22 cellular contexts compared by ENCODE assay signal in genomic region chr3:174216948-174217718, GRCh38.
A peak's percentile ranks its signal among the peaks of the same experiment; 100 is the strongest.
DNase-seq lines count a peak whose midpoint lies in the region; FAIRE-seq and TF ChIP-seq lines count a peak whose summit lies in the region.
"Had no signal": no experiment of that assay in that cellular context is flagged by ENCODE, and none has a peak within 500 bp of the region (broad histone marks: within the 10 kb centered on the region; RNA-seq: fewer than 3 reads in every experiment).

No MANE protein-coding gene starts in this region.

- H3K79me2 ChIP-seq in H1 (ENCODE audit: control insufficient read depth in 1 of 2, insufficient read depth in 2 of 2, low read length in 2 of 2) = no peaks in the 10 kb centered on the region

- FAIRE-seq in H1 (lab: Jason Lieb, UNC) = no peak
- FAIRE-seq: A549, GM12878 had no signal

- H3K18ac ChIP-seq in H1 (ENCODE audit: extremely low read depth, low read length) = no peak overlapping the region

- no peak for TF ChIP-seq CTCF in H1 (IDR thresholded peaks at IDR 0.05; ENCODE audit: control extremely low read depth in 1 of 3, insufficient read depth in 1 of 3, low read depth in 1 of 3, low read length in 3 of 3)
- no peak for TF ChIP-seq CTCF in endodermal cell (conservative IDR thresholded peaks at IDR 0.05)
- TF ChIP-seq CTCF in mesothelial cell of epicardium (IDR thresholded peaks at IDR 0.05; ENCODE audit: unreplicated experiment) = no peak

- H4K8ac ChIP-seq in H1 (ENCODE audit: extremely low read depth, insufficient read depth, low read length) = no peak overlapping the region

- CTCF ChIA-PET in H1 (lab: Charles Lee; ENCODE audit: partially characterized antibody) = interaction anchor here (1.4 kb wide), 1 partner anchor 10 kb away, joined by 3 read pairs; no protein-coding TSS in a partner anchor

- no peak overlapping the region for H2BK20ac ChIP-seq in H1 (ENCODE audit: low read length)

- no peak overlapping the region for H4K5ac ChIP-seq in H1 (ENCODE audit: insufficient read length, low read depth, low read length)

- WGBS in H1 (ENCODE audit: extremely low coverage in 1 of 2, insufficient coverage in 1 of 2, insufficient read length in 1 of 2, insufficient replicate concordance in 2 of 2, low coverage in 1 of 2, low lambda C conversion rate in 2 of 2, missing lambda C conversion rate in 1 of 2), 2 experiments = 95% methylated on average over 3 of the region's 3 CpGs; no CpG with 5 or more reads in 1 of the 2 experiments
- WGBS in endodermal cell (ENCODE audit: insufficient coverage in 1 of 2, insufficient read length in 1 of 2), 2 experiments = 96 to 100% methylated on average over 2 to 3 of the region's 3 CpGs

- H3K23ac ChIP-seq in H1 (ENCODE audit: insufficient read length) = no peak overlapping the region

- no peak for TF ChIP-seq EP300 in H1 (IDR thresholded peaks at IDR 0.05; ENCODE audit: borderline replicate concordance in 1 of 2, low read depth in 2 of 2, low read length in 2 of 2)

- no peak for TF ChIP-seq RAD21 in H1 (IDR thresholded peaks at IDR 0.05 in 1 of 2, conservative IDR thresholded peaks at IDR 0.05 in 1 of 2; ENCODE audit: low read depth in 2 of 2, low read length in 2 of 2)

- TF ChIP-seq POLR2A in H1 (IDR thresholded peaks at IDR 0.05; ENCODE audit: control extremely low read depth in 1 of 2, low read depth in 2 of 2, low read length in 2 of 2) = no peak

- H2AK5ac ChIP-seq in H1 (ENCODE audit: low read depth, low read length) = no peak overlapping the region

- no peaks in the 10 kb centered on the region for H3K23me2 ChIP-seq in H1 (ENCODE audit: low read depth, low read length)

- no peak overlapping the region for H3K14ac ChIP-seq in H1 (ENCODE audit: insufficient read length)

- H3K4ac ChIP-seq in H1 (replicated peaks; ENCODE audit: insufficient read length, low read depth, low read length) = no peak overlapping the region

- no peak overlapping the region for H3K4me2 ChIP-seq in H1 (ENCODE audit: insufficient read depth in 1 of 2, low read depth in 2 of 2, low read length in 2 of 2)
- H3K4me2 ChIP-seq: A549, KMS-11, PC-9 had no signal

- H2BK15ac ChIP-seq in H1 (ENCODE audit: low read length) = 0 out of 2 replicates have a peak overlapping the region, but pooled peaks have one; percentile 20

- H2BK5ac ChIP-seq in H1 (ENCODE audit: low read depth, low read length) = no peak overlapping the region

- H3K4me3 Mint-ChIP-seq in endodermal cell (no peak overlapping the region), mesothelial cell of epicardium (no peak overlapping the region)
- H3K4me3 Mint-ChIP-seq: H9 had no signal

- no peak overlapping the region for H2BK120ac ChIP-seq in H1 (replicated peaks; ENCODE audit: low read depth, low read length)

- H3K4me1 ChIP-seq in H1 (replicated peaks in 1 of 4; ENCODE audit: control insufficient read depth in 3 of 4, insufficient read depth in 4 of 4, low read length in 3 of 4) = peaks cover 0 to 4% (median 2%) of the 10 kb centered on the region in 4 experiments; a peak in 2 of 7 replicates
- no peaks in the 10 kb centered on the region for H3K4me1 ChIP-seq in endodermal cell (ENCODE audit: control insufficient read depth, insufficient read depth, low read length)
- H3K4me1 ChIP-seq: A549, BE2C had no signal

- H3K9me3 Mint-ChIP-seq in endodermal cell (no peaks in the 10 kb centered on the region), mesothelial cell of epicardium (no peaks in the 10 kb centered on the region)
- H3K9me3 Mint-ChIP-seq: H9 had no signal

- H3K27me3 ChIP-seq in H1 (replicated peaks in 1 of 4; ENCODE audit: control insufficient read depth in 3 of 4, extremely low read depth in 1 of 4, insufficient read depth in 3 of 4, low read length in 3 of 4) (peaks cover 0 to 1% (median 0%) of the 10 kb centered on the region in 4 experiments; a peak in 1 of 7 replicates), endodermal cell (ENCODE audit: control insufficient read depth, insufficient read depth, low read length, poor library complexity, severe bottlenecking) (no peaks in the 10 kb centered on the region)
- H3K27me3 ChIP-seq: BE2C had no signal

- DNase-seq in NK-92 treated with Interleukin-12 subunit alpha and Interleukin-12 subunit beta, amount 100 ng/mL, for 24 hours (lab: John Stamatoyannopoulos, UW) = peak; percentile 1
- DNase-seq in NK-92 (lab: John Stamatoyannopoulos, UW; ENCODE audit: unreplicated experiment) (no peak), GF-D8 (lab: John Stamatoyannopoulos, UW) (peak; percentile 35), NCI-H524 (lab: John Stamatoyannopoulos, UW) (peak; percentile 43 to 69), H1 (ENCODE audit: low read depth in 1 of 2, low spot score in 2 of 2) (no peak), SW480 (ENCODE audit: low spot score) (no peak), endodermal cell (no peak), mesothelial cell of epicardium (ENCODE audit: low spot score in 2 of 2, unreplicated experiment in 2 of 2) (no peak)
- DNase-seq: BE2C, DMS79, H9, MV-4-11, NCI-H1105 treated with DMSO at 0.1 percent for 48 hours, NCI-H2029 treated with DMSO at 0.1 percent for 48 hours, NCI-H774, PC-9, RPMI8226, SHP77, SW 1271 had no signal

- H3K27me3 Mint-ChIP-seq in endodermal cell (ENCODE audit: insufficient read depth) = no peaks in the 10 kb centered on the region
- H3K27me3 Mint-ChIP-seq in mesothelial cell of epicardium (ENCODE audit: low read depth) = no peaks in the 10 kb centered on the region

- H2BK12ac ChIP-seq in H1 (ENCODE audit: low read depth, low read length) = no peak overlapping the region

- H4K91ac ChIP-seq in H1 (replicated peaks; ENCODE audit: insufficient read length, low read length) = no peak overlapping the region

- H3K27ac Mint-ChIP-seq in endodermal cell (no peak overlapping the region), mesothelial cell of epicardium (no peak overlapping the region)

- H4K20me1 ChIP-seq in H1 (replicated peaks in 1 of 2; ENCODE audit: control insufficient read depth in 1 of 2, insufficient read depth in 2 of 2, low read length in 2 of 2) = no peaks in the 10 kb centered on the region

- H3K4me3 ChIP-seq in H1 (ENCODE audit: extremely low read depth in 1 of 4, insufficient read depth in 2 of 4, low read depth in 3 of 4, low read length in 4 of 4) (no peak overlapping the region), endodermal cell (ENCODE audit: low read length) (no peak overlapping the region)
- H3K4me3 ChIP-seq: A549, GM12878, PC-9 had no signal

- H3K56ac ChIP-seq in H1 (replicated peaks; ENCODE audit: insufficient read length, low read depth, low read length) = no peak overlapping the region

- H3K4me1 Mint-ChIP-seq in endodermal cell (peaks cover 7% of the 10 kb centered on the region), mesothelial cell of epicardium (peaks cover 3% of the 10 kb centered on the region)

- H3K9me3 ChIP-seq in H1 (ENCODE audit: insufficient read depth in 2 of 2, low read depth in 1 of 2, low read length in 1 of 2) = peaks cover 0 to 2% of the 10 kb centered on the region in 2 experiments; a peak in 1 of 4 replicates
- H3K9me3 ChIP-seq in endodermal cell (ENCODE audit: control insufficient read depth, low read length) = no peaks in the 10 kb centered on the region
- H3K9me3 ChIP-seq: A549, BE2C had no signal

- 0 out of 8 replicates have a peak, but pooled peaks cover 0 to 3% (median 0%) of the 10 kb centered on the region in 4 experiments for H3K36me3 ChIP-seq in H1 (ENCODE audit: control insufficient read depth in 2 of 4, insufficient read depth in 4 of 4, low read length in 3 of 4)
- no peaks in the 10 kb centered on the region for H3K36me3 ChIP-seq in endodermal cell (ENCODE audit: control insufficient read depth, insufficient read depth, low read length)
- H3K36me3 ChIP-seq: BE2C had no signal

- H3K36me3 Mint-ChIP-seq in endodermal cell (ENCODE audit: low read depth) (peaks cover 2% of the 10 kb centered on the region), mesothelial cell of epicardium (no peaks in the 10 kb centered on the region)

- no peak overlapping the region for H3K27ac ChIP-seq in H1 (ENCODE audit: low read depth, low read length)
- H3K27ac ChIP-seq in endodermal cell (ENCODE audit: low read depth, low read length) = no peak overlapping the region
- H3K27ac ChIP-seq: A549, KMS-11, PC-9 had no signal

- H3K79me1 ChIP-seq in H1 (ENCODE audit: low read depth, low read length) = no peaks in the 10 kb centered on the region

- POLR2A ChIA-PET in H1 (lab: Charles Lee; ENCODE audit: partially characterized antibody) = no interaction called here

- H2AFZ ChIP-seq in H1 (ENCODE audit: low read length) = no peak overlapping the region
- H2AFZ ChIP-seq: PC-9 had no signal

- no peak overlapping the region for H3K9ac ChIP-seq in H1 (replicated peaks in 1 of 4; ENCODE audit: extremely low read depth in 1 of 4, low read depth in 3 of 4, low read length in 3 of 4)
- H3K9ac ChIP-seq in endodermal cell (ENCODE audit: extremely low read depth, low read length, poor library complexity, severe bottlenecking) = no peak overlapping the region
- H3K9ac ChIP-seq: KMS-11 had no signal

TF ChIP-seq in H1, 55 proteins besides CTCF, POLR2A, EP300 and RAD21:
- no peak for TF ChIP-seq POLR2AphosphoS5 (IDR thresholded peaks at IDR 0.05; ENCODE audit: low read depth, low read length)
- no peak for TF ChIP-seq HDAC2 (IDR thresholded peaks at IDR 0.05; ENCODE audit: borderline replicate concordance in 1 of 2, low read depth in 2 of 2, low read length in 2 of 2)
- TF ChIP-seq RFX5 (IDR thresholded peaks at IDR 0.05; ENCODE audit: borderline replicate concordance, low read depth, low read length) = no peak
- no peak for TF ChIP-seq SP2 (IDR thresholded peaks at IDR 0.05; ENCODE audit: low read length)
- no peak for TF ChIP-seq SIRT6 (IDR thresholded peaks at IDR 0.05; ENCODE audit: low read length)
- no peak for TF ChIP-seq RBBP5 (IDR thresholded peaks at IDR 0.05; ENCODE audit: borderline replicate concordance, low read depth, low read length)
- TF ChIP-seq CEBPB (IDR thresholded peaks at IDR 0.05; ENCODE audit: low read depth, low read length) = no peak

Comparison
In these comparisons a context has a peak if more than half of its experiments do, and no peak if none do; other contexts are left out.
1. DNase-seq: peak in NK-92 treated with Interleukin-12 subunit alpha and Interleukin-12 subunit beta, amount 100 ng/mL, for 24 hours (single experiment), GF-D8 (single experiment) and NCI-H524 (2 of 2); none in NK-92 (single experiment), H1 (0 of 2), SW480 (single experiment), endodermal cell (single experiment) and mesothelial cell of epicardium (0 of 2).